In genomic region chr6:169970306-169970988, GRCh38 we compare ENCODE assay signal across 21 cellular contexts.
DNase-seq lines count a peak whose midpoint lies in the region; ATAC-seq, FAIRE-seq and TF ChIP-seq lines count a peak whose summit lies in the region.
"Had no signal": no experiment of that assay in that cellular context is flagged by ENCODE, and none has a peak within 500 bp of the region (broad histone marks: within the 10 kb centered on the region; RNA-seq: fewer than 3 reads in every experiment).

No MANE protein-coding gene starts in this region.

- no peaks in the 10 kb centered on the region for H3K79me2 ChIP-seq in HepG2 (ENCODE audit: insufficient read depth, low read length)

- no peak overlapping the region for H3K27ac Mint-ChIP-seq in activated CD8-positive, alpha-beta memory T cell treated with anti-CD3 and anti-CD28 coated beads, Interleukin-2, amount 10 ng/mL, durations not matched to agents 7 days and 5 days
- H3K27ac Mint-ChIP-seq: activated naive CD4-positive, alpha-beta T cell treated with anti-CD3 and anti-CD28 coated beads, Interleukin-2, amount 50 U/mL, for 72 hours had no signal

- TF ChIP-seq EP300 in HepG2 (IDR thresholded peaks at IDR 0.05; ENCODE audit: low read depth in 2 of 2, low read length in 2 of 2): no peak
- no peak for TF ChIP-seq EP300 in HepG2 (CRISPR knock-in tag; IDR thresholded peaks at IDR 0.05; ENCODE audit: borderline replicate concordance)

- H3K27ac ChIP-seq in RWPE2 (ENCODE audit: poor library complexity, severe bottlenecking) (no peak overlapping the region), HepG2 (ENCODE audit: extremely low read length, insufficient read depth, low read length) (no peak overlapping the region), spleen (no peak overlapping the region), esophagus squamous epithelium (no peak overlapping the region)
- H3K27ac ChIP-seq: A549, BLaER1, coronary artery, testis had no signal

- no peaks in the 10 kb centered on the region for H4K20me1 ChIP-seq in HepG2 (ENCODE audit: insufficient read depth, low read length)
- H4K20me1 ChIP-seq: BLaER1 had no signal

- TF ChIP-seq CTCF in RWPE2 (IDR thresholded peaks at IDR 0.05; ENCODE audit: poor library complexity, severe bottlenecking) (no peak), HepG2 (CRISPR knock-in tag; IDR thresholded peaks at IDR 0.05) (no peak), spleen (IDR thresholded peaks at IDR 0.05 in 8 of 11, conservative IDR thresholded peaks at IDR 0.05 in 3 of 11) (no peak), esophagus squamous epithelium (IDR thresholded peaks at IDR 0.05) (no peak)

- H3K27me3 ChIP-seq in RWPE2 (ENCODE audit: insufficient read depth, poor library complexity, severe bottlenecking) (no peaks in the 10 kb centered on the region), HepG2 (ENCODE audit: control insufficient read depth in 1 of 2, insufficient read depth in 2 of 2, low read length in 2 of 2) (peaks cover 18 to 66% of the 10 kb centered on the region in 2 experiments), spleen (replicated peaks in 1 of 7) (peaks cover 0 to 36% (median 5%) of the 10 kb centered on the region in 7 donors), esophagus squamous epithelium (peaks cover 0 to 11% (median 0%) of the 10 kb centered on the region in 4 donors)
- H3K27me3 ChIP-seq: testis had no signal

- DNase-seq in activated CD8-positive, alpha-beta memory T cell treated with anti-CD3 and anti-CD28 coated beads, Interleukin-2, amount 50 U/mL, for 48 hours: peak; percentile 47
- DNase-seq in activated CD8-positive, alpha-beta memory T cell treated with anti-CD3 and anti-CD28 coated beads, Interleukin-2, amount 10 ng/mL, durations not matched to agents 7 days and 5 days: no peak
- DNase-seq in RWPE2 (ENCODE audit: low spot score) (peak; percentile 53), HepG2 (ENCODE audit: low spot score) (no peak), spleen (peak; percentile 74), SW480 (ENCODE audit: low spot score) (no peak), SIG-M5 treated with dmso at 0.1 percent for 504 hours (lab: John Stamatoyannopoulos, UW; ENCODE audit: unreplicated experiment) (no peak), esophagus squamous epithelium (lab: John Stamatoyannopoulos, UW) (no peak)
- DNase-seq: activated CD4-positive, alpha-beta T cell treated with anti-CD3 and anti-CD28 coated beads for 1 hour; GDM1; Karpas-422; NCI-H1092 treated with DMSO at 0.1 percent for 48 hours; NCI-H2107; NCI-H526 treated with DMSO at 0.1 percent for 48 hours; testis had no signal

- H3K9me3 ChIP-seq in RWPE2 (ENCODE audit: severe bottlenecking) (no peaks in the 10 kb centered on the region), HepG2 (ENCODE audit: low read length) (no peaks in the 10 kb centered on the region), spleen (no peaks in the 10 kb centered on the region), esophagus squamous epithelium (no peaks in the 10 kb centered on the region)
- H3K9me3 ChIP-seq: A549, testis had no signal

- no peak for FAIRE-seq in HepG2 (lab: Jason Lieb, UNC)
- FAIRE-seq: A549, endothelial cell of umbilical vein, GM12878 had no signal

- no peaks in the 10 kb centered on the region for H3K9me3 Mint-ChIP-seq in activated CD8-positive, alpha-beta memory T cell treated with anti-CD3 and anti-CD28 coated beads, Interleukin-2, amount 10 ng/mL, durations not matched to agents 7 days and 5 days (ENCODE audit: low read depth)
- H3K9me3 Mint-ChIP-seq: activated naive CD4-positive, alpha-beta T cell treated with anti-CD3 and anti-CD28 coated beads, Interleukin-2, amount 50 U/mL, for 72 hours had no signal

- CTCF ChIA-PET in activated CD8-positive, alpha-beta memory T cell treated with anti-CD3 and anti-CD28 coated beads, Interleukin-2, amount 10 ng/mL, durations not matched to agents 7 days and 5 days (lab: Charles Lee): no interaction called here
- CTCF ChIA-PET in HepG2 (lab: Yijun Ruan, JAX; ENCODE audit: low intra/inter-chr PET ratio, low total read pairs): no interaction called here

- WGBS in HepG2 (ENCODE audit: low lambda C conversion rate): 6% methylated on average over 6 of the region's 19 CpGs
- 88 to 94% (median 93%) methylated on average over 6 to 19 of the region's 19 CpGs for WGBS in spleen, 5 donors
- WGBS in esophagus squamous epithelium, 2 donors: 80 to 90% methylated on average over 3 to 4 of the region's 19 CpGs

- in situ Hi-C loops in HepG2 (cut with HindIII; ENCODE audit: extremely low pct_ligation_motif_present, low pct_unique_long_range_greater_than_20kb): no loop called here

- H3K4me3 Mint-ChIP-seq in activated CD8-positive, alpha-beta memory T cell treated with anti-CD3 and anti-CD28 coated beads, Interleukin-2, amount 10 ng/mL, durations not matched to agents 7 days and 5 days: no peak overlapping the region

- H3K4me2 ChIP-seq in HepG2 (ENCODE audit: low read depth, low read length): no peak overlapping the region
- H3K4me2 ChIP-seq: A549, BLaER1 had no signal

- H3K4me3 ChIP-seq in RWPE2 (ENCODE audit: severe bottlenecking) (no peak overlapping the region), HepG2 (replicated peaks in 1 of 3; ENCODE audit: insufficient read depth in 1 of 3, low read depth in 2 of 3, low read length in 3 of 3) (no peak overlapping the region), spleen (no peak overlapping the region), esophagus squamous epithelium (no peak overlapping the region)
- H3K4me3 ChIP-seq: A549, BLaER1, coronary artery, GM12878, testis had no signal

- BruUV-seq in HepG2 (replicated peaks; lab: Mats Ljungman, UMichigan): no TSS peak

- TF ChIP-seq RAD21 in HepG2 (CRISPR knock-in tag; IDR thresholded peaks at IDR 0.05): no peak

- TF ChIP-seq POLR2A in HepG2 (IDR thresholded peaks at IDR 0.05; ENCODE audit: insufficient read depth in 1 of 2, low read depth in 2 of 2, low read length in 2 of 2) (no peak), spleen (IDR thresholded peaks at IDR 0.05) (no peak), esophagus squamous epithelium (IDR thresholded peaks at IDR 0.05) (no peak)

- POLR2A ChIA-PET in HepG2 (lab: Yijun Ruan, JAX): no interaction called here

- no peaks in the 10 kb centered on the region for H3K4me1 ChIP-seq in RWPE2 (ENCODE audit: insufficient read depth, poor library complexity, severe bottlenecking)
- no peaks in the 10 kb centered on the region for H3K4me1 ChIP-seq in HepG2 (ENCODE audit: insufficient read depth, low read length)
- no peaks in the 10 kb centered on the region for H3K4me1 ChIP-seq in spleen
- no peaks in the 10 kb centered on the region for H3K4me1 ChIP-seq in esophagus squamous epithelium
- H3K4me1 ChIP-seq: A549, testis had no signal

- peaks cover 3% of the 10 kb centered on the region for H3K27me3 Mint-ChIP-seq in activated CD8-positive, alpha-beta memory T cell treated with anti-CD3 and anti-CD28 coated beads, Interleukin-2, amount 10 ng/mL, durations not matched to agents 7 days and 5 days

- H3K9ac ChIP-seq in HepG2 (ENCODE audit: insufficient read depth, low read depth, low read length): no peak overlapping the region
- H3K9ac ChIP-seq: BLaER1 had no signal

- H3K36me3 ChIP-seq in RWPE2 (ENCODE audit: low read depth): no peaks in the 10 kb centered on the region
- H3K36me3 ChIP-seq in HepG2 (replicated peaks in 1 of 2; ENCODE audit: control insufficient read depth in 1 of 2, insufficient read depth in 2 of 2, low read length in 2 of 2): no peaks in the 10 kb centered on the region
- H3K36me3 ChIP-seq in spleen: no peaks in the 10 kb centered on the region
- no peaks in the 10 kb centered on the region for H3K36me3 ChIP-seq in esophagus squamous epithelium
- H3K36me3 ChIP-seq: BLaER1 had no signal

- H3K36me3 Mint-ChIP-seq in activated CD8-positive, alpha-beta memory T cell treated with anti-CD3 and anti-CD28 coated beads, Interleukin-2, amount 10 ng/mL, durations not matched to agents 7 days and 5 days: no peaks in the 10 kb centered on the region
- H3K36me3 Mint-ChIP-seq: activated naive CD4-positive, alpha-beta T cell treated with anti-CD3 and anti-CD28 coated beads, Interleukin-2, amount 50 U/mL, for 72 hours had no signal

- ATAC-seq in activated CD8-positive, alpha-beta memory T cell treated with anti-CD3 and anti-CD28 coated beads, Interleukin-2, amount 10 ng/mL, durations not matched to agents 7 days and 5 days: no peak
- ATAC-seq in RWPE2 (ENCODE audit: low read depth) (no peak), HepG2 (peak; percentile 26)
- ATAC-seq: A549; activated naive CD4-positive, alpha-beta T cell treated with anti-CD3 and anti-CD28 coated beads, Interleukin-2, amount 50 U/mL, for 72 hours; GM12878 had no signal

- intact Hi-C loops in HepG2 (cut with micrococcal nuclease; ENCODE audit: unreplicated experiment) (no loop called here), spleen (cut with DNase I; ENCODE audit: low total_unique reads) (no loop called here), esophagus squamous epithelium (cut with DNase I) (no loop called here)

- no peak overlapping the region for H2AFZ ChIP-seq in HepG2 (ENCODE audit: low read length)

- H3K4me1 Mint-ChIP-seq in activated CD8-positive, alpha-beta memory T cell treated with anti-CD3 and anti-CD28 coated beads, Interleukin-2, amount 10 ng/mL, durations not matched to agents 7 days and 5 days: no peaks in the 10 kb centered on the region

TF ChIP-seq in HepG2, 621 proteins besides CTCF, POLR2A, EP300 and RAD21 (continues in another document):
- TF ChIP-seq THAP9 (CRISPR knock-in tag; IDR thresholded peaks at IDR 0.05; ENCODE audit: borderline replicate concordance): no peak

Comparison
In these comparisons a context has a peak if more than half of its experiments do, and no peak if none do; other contexts are left out.
1. DNase-seq: peak in activated CD8-positive, alpha-beta memory T cell treated with anti-CD3 and anti-CD28 coated beads, Interleukin-2, amount 50 U/mL, for 48 hours (single experiment), RWPE2 (single experiment) and spleen (single experiment); none in activated CD8-positive, alpha-beta memory T cell treated with anti-CD3 and anti-CD28 coated beads, Interleukin-2, amount 10 ng/mL, durations not matched to agents 7 days and 5 days (single experiment), HepG2 (single experiment), SW480 (single experiment), SIG-M5 treated with dmso at 0.1 percent for 504 hours (single experiment) and esophagus squamous epithelium (single experiment).